In the genomic region with DNA sequence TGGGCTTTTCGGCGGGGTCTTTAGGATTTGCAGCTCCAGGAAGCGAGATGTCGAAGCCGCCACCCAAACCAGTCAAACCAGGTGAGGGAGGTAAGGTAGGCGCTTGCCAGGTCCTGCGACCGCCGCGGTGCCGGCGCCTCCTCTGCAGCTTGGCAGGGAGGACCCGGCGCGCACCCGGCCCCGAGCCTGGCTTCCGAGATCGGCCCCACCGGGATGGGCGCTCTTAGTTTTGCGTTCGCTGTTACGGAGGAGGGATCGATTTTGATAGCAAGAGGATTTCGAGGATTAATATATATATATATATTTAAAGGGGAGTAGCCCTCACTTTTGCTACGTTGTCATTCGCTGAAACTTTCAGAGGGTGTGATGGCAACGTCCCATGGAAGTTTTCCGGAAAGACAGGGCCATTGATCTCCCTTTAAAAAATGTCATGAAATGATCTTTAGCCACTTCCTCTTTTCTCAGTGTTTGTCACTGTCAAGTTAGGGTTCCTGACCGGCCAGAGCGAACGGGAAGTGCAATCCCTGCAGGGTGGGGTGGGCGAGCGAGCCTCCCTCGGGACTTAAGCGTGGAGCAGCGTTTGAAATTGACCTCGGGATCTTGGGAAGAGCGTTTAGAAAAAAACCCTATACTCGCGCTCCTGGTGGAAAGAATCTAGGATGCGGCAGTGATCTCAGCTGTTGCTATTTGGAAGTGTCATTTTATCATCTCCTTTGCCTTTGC, we compare ENCODE assay signal across 8 cellular contexts.
DNase-seq lines count a peak whose midpoint lies in the region; ATAC-seq lines count a peak whose summit lies in the region.

No MANE protein-coding gene starts in this region.

- H3K9me3 ChIP-seq in NT2/D1 (ENCODE audit: insufficient read depth, low read length), result no peaks in the 10 kb centered on the region
- no peaks in the 10 kb centered on the region for H3K9me3 ChIP-seq in neuron (ENCODE audit: low read length)

- H3K27me3 Mint-ChIP-seq in activated naive CD4-positive, alpha-beta T cell treated with anti-CD3 and anti-CD28 coated beads, Interleukin-2, amount 50 U/mL, for 24 hours, result no peaks in the 10 kb centered on the region

- no peaks in the 10 kb centered on the region for H3K36me3 ChIP-seq in NT2/D1 (ENCODE audit: insufficient read depth, insufficient read length, low read length)
- H3K36me3 ChIP-seq in neuron (ENCODE audit: insufficient read depth, low read length), result no peaks in the 10 kb centered on the region

- H3K27me3 ChIP-seq in NT2/D1 (ENCODE audit: insufficient read depth, insufficient read length), result peaks cover 4% of the 10 kb centered on the region
- H3K27me3 ChIP-seq in neuron (ENCODE audit: insufficient read depth, low read length), result no peaks in the 10 kb centered on the region

- peak overlapping the region; percentile 95 for H3K27ac Mint-ChIP-seq in activated naive CD4-positive, alpha-beta T cell treated with anti-CD3 and anti-CD28 coated beads, Interleukin-2, amount 50 U/mL, for 24 hours

- H3K9ac ChIP-seq in NT2/D1 (ENCODE audit: insufficient read length, low read depth), result peak overlapping the region; percentile 81

- ATAC-seq in GM19328 (IDR thresholded peaks at IDR 0.05; ENCODE audit: unreplicated experiment) (peak; percentile 31), HG03354 (IDR thresholded peaks at IDR 0.05; ENCODE audit: poor library complexity, severe bottlenecking, unreplicated experiment) (peak; percentile 36)

- H2AFZ ChIP-seq in neuron (ENCODE audit: low read depth, low read length), result peak overlapping the region; percentile 87

- no peaks in the 10 kb centered on the region for H3K36me3 Mint-ChIP-seq in activated naive CD4-positive, alpha-beta T cell treated with anti-CD3 and anti-CD28 coated beads, Interleukin-2, amount 50 U/mL, for 24 hours

- H3K9me3 Mint-ChIP-seq in activated naive CD4-positive, alpha-beta T cell treated with anti-CD3 and anti-CD28 coated beads, Interleukin-2, amount 50 U/mL, for 24 hours, result no peaks in the 10 kb centered on the region

- peaks cover 82% of the 10 kb centered on the region for H3K4me1 Mint-ChIP-seq in activated naive CD4-positive, alpha-beta T cell treated with anti-CD3 and anti-CD28 coated beads, Interleukin-2, amount 50 U/mL, for 24 hours

- H3K4me3 ChIP-seq in NT2/D1 (ENCODE audit: insufficient read length, low read depth), result peak overlapping the region; percentile 60
- peak overlapping the region; percentile 75 for H3K4me3 ChIP-seq in neuron (ENCODE audit: low read length)

- DNase-seq in DMS 273 (lab: John Stamatoyannopoulos, UW; ENCODE audit: unreplicated experiment), result peak; percentile 72
- DNase-seq in NT2/D1 (ENCODE audit: low read depth, low spot score), result no peak
- DNase-seq in germinal center (ENCODE audit: low spot score), result peak; percentile 66
- DNase-seq in retina, result no peak

- peak overlapping the region; percentile 98 for H3K4me3 Mint-ChIP-seq in activated naive CD4-positive, alpha-beta T cell treated with anti-CD3 and anti-CD28 coated beads, Interleukin-2, amount 50 U/mL, for 24 hours

- peaks cover 3% of the 10 kb centered on the region for H3K4me1 ChIP-seq in NT2/D1 (ENCODE audit: insufficient read depth, insufficient read length)
- H3K4me1 ChIP-seq in neuron (ENCODE audit: insufficient read depth, low read length), result peaks cover 8% of the 10 kb centered on the region

Comparison
In these comparisons a context has a peak if more than half of its experiments do, and no peak if none do; other contexts are left out.
1. DNase-seq: peak in DMS 273 (single experiment) and germinal center (single experiment); none in NT2/D1 (single experiment) and retina (single experiment).